ENCODE assay signal across 13 cellular contexts in the genomic region with DNA sequence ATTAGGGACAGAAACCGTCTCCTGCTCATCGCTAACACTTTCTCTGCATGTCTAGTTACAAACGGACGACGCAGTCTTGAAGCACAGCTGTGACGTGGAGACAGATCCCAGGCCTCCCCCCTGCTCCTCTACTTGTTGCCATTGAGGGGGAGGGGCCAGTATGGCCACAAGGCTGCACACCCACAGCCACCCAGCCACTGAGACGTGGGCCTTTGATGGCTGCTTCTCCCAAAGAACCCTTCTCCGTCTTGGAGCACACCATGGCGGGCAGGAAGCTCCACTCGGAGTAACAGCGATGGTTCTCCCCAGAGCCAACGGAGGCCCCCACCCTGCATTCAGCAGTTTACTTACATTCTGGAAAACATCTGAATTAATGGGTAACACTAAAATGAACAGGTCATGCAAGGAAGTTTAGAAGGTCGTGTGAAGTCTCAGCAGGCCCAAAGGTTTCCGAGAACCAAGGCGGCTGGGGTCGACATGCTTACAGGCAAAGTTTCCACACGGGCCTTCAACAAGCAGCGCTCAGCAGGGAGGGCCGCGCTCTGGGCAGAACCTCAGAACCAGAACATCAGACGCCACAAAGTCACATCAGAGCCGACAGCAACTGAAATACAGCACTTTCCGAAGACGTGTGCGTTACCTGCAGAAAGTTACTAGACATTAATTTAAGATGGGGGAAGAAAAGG.
DNase-seq lines count a peak whose midpoint lies in the region; ATAC-seq and TF ChIP-seq lines count a peak whose summit lies in the region.
"Had no signal": no experiment of that assay in that cellular context is flagged by ENCODE, and none has a peak within 500 bp of the region (broad histone marks: within the 10 kb centered on the region; RNA-seq: fewer than 3 reads in every experiment).

No MANE protein-coding gene starts in this region.

- no peak overlapping the region for H3K4me3 ChIP-seq in spleen
- H3K4me3 ChIP-seq: MG63 had no signal

- intact Hi-C loops in spleen (cut with DNase I; ENCODE audit: low total_unique reads) = loop anchor here (10.0 kb wide), 1 partner anchor 165 kb away; a partner anchor contains a TSS
- intact Hi-C loops in left ventricle myocardium superior (cut with micrococcal nuclease) = no loop called here

- no peak overlapping the region for H3K27ac ChIP-seq in spleen

- DNase-seq in HFFc6 (no peak), NCI-H526 treated with DMSO at 0.1 percent for 48 hours (lab: John Stamatoyannopoulos, UW) (peak; percentile 20), mesenteric fat pad (ENCODE audit: low spot score) (peak; percentile 67), spleen (peak; percentile 48), left ventricle myocardium superior (no peak), CD1c-positive myeloid dendritic cell (ENCODE audit: extremely low spot score) (no peak)
- DNase-seq: MG63, NCI-H748 treated with DMSO at 0.1 percent for 48 hours, Right ventricle myocardium superior, SK-N-SH had no signal

- H3K36me3 ChIP-seq in spleen = no peaks in the 10 kb centered on the region
- H3K36me3 ChIP-seq: BE2C, MG63 had no signal

- peaks cover 23% of the 10 kb centered on the region for H3K4me1 Mint-ChIP-seq in HFFc6 (ENCODE audit: low read depth)

- H3K4me3 Mint-ChIP-seq in HFFc6 = no peak overlapping the region

- WGBS in spleen, 5 donors = 89 to 92% (median 90%) methylated on average over 23 to 25 of the region's 25 CpGs

- peaks cover 0 to 11% (median 0%) of the 10 kb centered on the region in 7 donors for H3K27me3 ChIP-seq in spleen (replicated peaks in 1 of 7)
- H3K27me3 ChIP-seq: BE2C, MG63 had no signal

- TF ChIP-seq POLR2A in spleen (IDR thresholded peaks at IDR 0.05) = no peak

- TF ChIP-seq CTCF in HFFc6 (IDR thresholded peaks at IDR 0.05) (no peak), spleen (IDR thresholded peaks at IDR 0.05 in 8 of 11, conservative IDR thresholded peaks at IDR 0.05 in 3 of 11) (no peak)

- H3K27me3 Mint-ChIP-seq in HFFc6 (ENCODE audit: insufficient read depth) = peaks cover 1% of the 10 kb centered on the region; the same call in 1 of the 2 replicates

- no peaks in the 10 kb centered on the region for H3K9me3 ChIP-seq in spleen
- H3K9me3 ChIP-seq: BE2C, MG63, SK-N-SH had no signal

- H3K9me3 Mint-ChIP-seq in HFFc6 = no peaks in the 10 kb centered on the region

- H3K4me1 ChIP-seq in spleen = no peaks in the 10 kb centered on the region

- peak overlapping the region; percentile 31 for H3K27ac Mint-ChIP-seq in HFFc6

- no peaks in the 10 kb centered on the region; the same call in 1 of the 2 replicates for H3K36me3 Mint-ChIP-seq in HFFc6 (ENCODE audit: low read depth)

- ATAC-seq in left ventricle myocardium superior (no peak), GM19328 (IDR thresholded peaks at IDR 0.05; ENCODE audit: unreplicated experiment) (no peak)
- ATAC-seq: HepG2 had no signal

Comparison
In these comparisons a context has a peak if more than half of its experiments do, and no peak if none do; other contexts are left out.
1. DNase-seq: peak in NCI-H526 treated with DMSO at 0.1 percent for 48 hours (single experiment), mesenteric fat pad (single experiment) and spleen (single experiment); none in HFFc6 (single experiment), left ventricle myocardium superior (single experiment) and CD1c-positive myeloid dendritic cell (single experiment).